21 cellular contexts compared by ENCODE assay signal in the genomic region with DNA sequence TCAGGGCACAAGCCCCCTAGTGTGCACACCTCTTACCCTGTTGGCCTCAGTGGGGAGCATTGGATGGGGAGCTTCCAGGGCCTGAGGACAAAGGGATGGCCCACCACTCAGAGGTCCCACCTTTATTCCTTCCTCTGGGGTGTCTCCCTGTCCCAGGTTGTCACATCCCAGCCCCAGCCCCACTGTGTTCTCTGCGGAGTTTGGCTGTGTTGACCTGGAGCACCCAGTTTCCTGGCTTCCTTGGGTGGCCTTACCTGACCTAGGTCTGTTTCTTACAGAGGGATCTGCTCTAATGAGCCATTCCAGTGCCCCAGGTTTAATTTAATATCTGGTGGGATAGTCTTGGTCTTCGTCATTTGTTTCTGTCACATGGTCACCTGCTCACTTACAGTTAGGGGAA. TPM values are rescaled to one million over a fixed set of nuclear protein-coding genes. Genes with fewer than 3 reads are reported as not detected.
"Had no signal": no experiment of that assay in that cellular context is flagged by ENCODE, and none has a peak within 500 bp of the region (broad histone marks: within the 10 kb centered on the region; RNA-seq: fewer than 3 reads in every experiment).

No MANE protein-coding gene starts in this region.

- H3K27ac ChIP-seq: KMS-11, SJSA1, SK-N-MC had no signal

- H3K36me3 ChIP-seq: SJSA1 had no signal

- ATAC-seq: K562 had no signal

- H3K9me3 Mint-ChIP-seq: IgD-negative memory B cell had no signal

- H3K9me3 ChIP-seq: SJSA1 had no signal

- DNase-seq: MM.1S, NCI-H1092 treated with DMSO at 0.1 percent for 48 hours, NCI-H1436, NCI-H187, NCI-H2029, NCI-H2081 treated with DMSO at 0.1 percent for 48 hours, NCI-H2171, NCI-H226, NCI-H446, NCI-H510A, NCI-H524 treated with DMSO at 0.1 percent for 48 hours, NCI-H69, NCI-H774, Right ventricle myocardium superior, RPMI8226, SIG-M5 had no signal

- H3K4me3 Mint-ChIP-seq: IgD-negative memory B cell had no signal

- H3K27me3 ChIP-seq: SJSA1 had no signal

- H3K4me3 ChIP-seq: K562, SJSA1, SK-N-MC had no signal

RNA-seq across cellular contexts. Expression of a gene that starts 38.8 kb away (rescaled TPM):
- total RNA-seq: K562, Right ventricle myocardium superior, SJSA1 had no signal
